Comparison of ENCODE assay signal across 11 cellular contexts in the genomic region with DNA sequence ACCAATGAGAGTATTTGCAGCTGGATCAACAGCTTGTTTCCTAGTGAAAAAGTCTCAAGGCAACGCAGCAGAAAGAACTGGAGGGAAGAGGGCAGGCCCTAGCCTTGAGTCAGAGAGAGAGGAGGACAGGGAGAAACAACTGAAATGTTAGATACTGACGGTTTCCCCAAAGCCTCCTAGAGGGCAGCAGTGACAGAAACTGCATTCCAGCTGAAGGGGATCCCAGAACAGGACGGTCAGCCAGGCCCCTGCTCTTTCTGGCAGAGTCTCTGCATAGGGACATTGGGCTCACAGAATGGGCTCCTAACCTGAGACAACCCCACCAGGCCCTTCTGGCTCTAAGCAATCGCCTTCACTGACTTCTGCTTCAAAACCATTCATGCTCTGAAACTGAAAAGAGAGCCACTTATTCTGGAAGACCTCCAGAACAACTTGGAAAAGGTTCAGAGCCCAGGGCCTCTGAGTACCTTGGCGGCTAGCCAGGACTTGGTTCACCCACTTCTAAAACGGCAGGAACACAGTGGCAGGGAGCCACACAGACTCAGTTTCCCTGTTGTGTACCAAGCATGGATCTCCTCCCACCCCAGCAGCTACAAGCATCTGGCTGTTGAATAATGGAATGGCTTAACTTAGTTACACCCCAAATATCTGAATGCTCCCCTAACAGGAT.
DNase-seq lines count a peak whose midpoint lies in the region; ATAC-seq and TF ChIP-seq lines count a peak whose summit lies in the region.
"Had no signal": no experiment of that assay in that cellular context is flagged by ENCODE, and none has a peak within 500 bp of the region (broad histone marks: within the 10 kb centered on the region; RNA-seq: fewer than 3 reads in every experiment).

No MANE protein-coding gene starts in this region.

- intact Hi-C loops in thyroid gland (cut with DNase I) = no loop called here

- no peak for TF ChIP-seq POLR2A in thyroid gland (IDR thresholded peaks at IDR 0.05)

- no peaks in the 10 kb centered on the region for H4K20me1 ChIP-seq in Karpas-422 (ENCODE audit: insufficient read depth, low read depth, low read length)

- H2AFZ ChIP-seq in Karpas-422 (ENCODE audit: low read length) = no peak overlapping the region

- H3K4me3 ChIP-seq in astrocyte of the spinal cord (ENCODE audit: low read depth, low read length) = no peak overlapping the region
- H3K4me3 ChIP-seq in thyroid gland (replicated peaks in 1 of 3) = no peak overlapping the region
- H3K4me3 ChIP-seq in Karpas-422 (ENCODE audit: low read length) = no peak overlapping the region
- H3K4me3 ChIP-seq: A549 had no signal

- H3K36me3 ChIP-seq in thyroid gland (no peaks in the 10 kb centered on the region), Karpas-422 (ENCODE audit: insufficient read depth, low read length) (no peaks in the 10 kb centered on the region)

- no peak overlapping the region for H3K4me3 Mint-ChIP-seq in activated T-cell treated with anti-CD3 and anti-CD28 coated beads, Interleukin-2, amount 50 U/mL, for 72 hours

- no peaks in the 10 kb centered on the region for H3K9me2 ChIP-seq in Karpas-422 (replicated peaks; ENCODE audit: insufficient read depth, low read length)

- peaks cover 2% of the 10 kb centered on the region in 2 donors for H3K36me3 Mint-ChIP-seq in activated T-cell treated with anti-CD3 and anti-CD28 coated beads, Interleukin-2, amount 50 U/mL, for 72 hours (ENCODE audit: insufficient read depth in 2 of 2)

- ATAC-seq in activated T-cell treated with anti-CD3 and anti-CD28 coated beads, Interleukin-2, amount 50 U/mL, for 72 hours (replicated peaks in 1 of 2) = no peak

- peaks cover 19 to 21% of the 10 kb centered on the region in 2 donors for H3K4me1 ChIP-seq in thyroid gland
- no peaks in the 10 kb centered on the region for H3K4me1 ChIP-seq in Karpas-422 (ENCODE audit: low read length)
- H3K4me1 ChIP-seq: A549 had no signal

- H3K27me3 ChIP-seq in thyroid gland = no peaks in the 10 kb centered on the region
- no peaks in the 10 kb centered on the region for H3K27me3 ChIP-seq in Karpas-422 (ENCODE audit: low read length)

- in situ Hi-C loops in astrocyte of the spinal cord (cut with HindIII; ENCODE audit: low sequenced_read_pairs) = no loop called here

- H3K9ac ChIP-seq in Karpas-422 (ENCODE audit: low read length) = no peak overlapping the region

- H3K9me3 Mint-ChIP-seq in activated T-cell treated with anti-CD3 and anti-CD28 coated beads, Interleukin-2, amount 50 U/mL, for 72 hours = peaks cover 4% of the 10 kb centered on the region in 2 donors

- H3K27ac ChIP-seq in thyroid gland (peak overlapping the region; percentile 8 to 73 (median 66)), Karpas-422 (ENCODE audit: low read length) (no peak overlapping the region)
- H3K27ac ChIP-seq: A549 had no signal

- no peak overlapping the region for H3K4me2 ChIP-seq in Karpas-422 (ENCODE audit: low read depth, low read length, poor library complexity, severe bottlenecking)
- H3K4me2 ChIP-seq: A549 had no signal

- WGBS in thyroid gland, 2 donors = 9 to 27% methylated on average over 5 to 6 of the region's 6 CpGs

- TF ChIP-seq CTCF in astrocyte of the spinal cord (IDR thresholded peaks at IDR 0.05; ENCODE audit: low read depth, low read length) (peak; percentile 51), thyroid gland (IDR thresholded peaks at IDR 0.05) (peak in 2 of 6 experiments; percentile 15 to 38)

- DNase-seq in NCI-H146 (lab: John Stamatoyannopoulos, UW) (peak; percentile 45), NCI-H146 treated with DMSO at 0.1 percent for 48 hours (lab: John Stamatoyannopoulos, UW; ENCODE audit: unreplicated experiment) (no peak), astrocyte of the spinal cord (ENCODE audit: low read depth, low spot score) (peak; percentile 50), iPS-NIHi11 (ENCODE audit: low spot score) (peak; percentile 48), thyroid gland (peak; percentile 83 to 84), SK-N-DZ (ENCODE audit: low spot score) (no peak), Karpas-422 (no peak)
- no peak for DNase-seq in activated T-cell treated with anti-CD3 and anti-CD28 coated beads, Interleukin-2, amount 50 U/mL, for 72 hours
- DNase-seq: central memory CD4-positive, alpha-beta T cell; NCI-H1436 treated with DMSO at 0.1 percent for 48 hours had no signal

- no peaks in the 10 kb centered on the region for H3K4me1 Mint-ChIP-seq in activated T-cell treated with anti-CD3 and anti-CD28 coated beads, Interleukin-2, amount 50 U/mL, for 72 hours (ENCODE audit: low read depth)

- H3K27me3 Mint-ChIP-seq in activated T-cell treated with anti-CD3 and anti-CD28 coated beads, Interleukin-2, amount 50 U/mL, for 72 hours (ENCODE audit: low read depth) = peaks cover 13% of the 10 kb centered on the region

- H3K27ac Mint-ChIP-seq in activated T-cell treated with anti-CD3 and anti-CD28 coated beads, Interleukin-2, amount 50 U/mL, for 72 hours = no peak overlapping the region

- no peaks in the 10 kb centered on the region for H3K79me2 ChIP-seq in Karpas-422 (ENCODE audit: low read length)

- H3K9me3 ChIP-seq in thyroid gland (no peaks in the 10 kb centered on the region), Karpas-422 (ENCODE audit: low read length) (no peaks in the 10 kb centered on the region)
- H3K9me3 ChIP-seq: A549 had no signal

Comparison
In these comparisons a context has a peak if more than half of its experiments do, and no peak if none do; other contexts are left out.
1. DNase-seq: peak in NCI-H146 (single experiment), astrocyte of the spinal cord (single experiment), iPS-NIHi11 (single experiment) and thyroid gland (2 of 2); none in NCI-H146 treated with DMSO at 0.1 percent for 48 hours (single experiment), activated T-cell treated with anti-CD3 and anti-CD28 coated beads, Interleukin-2, amount 50 U/mL, for 72 hours (0 of 2), SK-N-DZ (single experiment) and Karpas-422 (single experiment).